In genomic region chr12:109752117-109753053, GRCh38 we compare ENCODE assay signal across 21 cellular contexts. TPM values are rescaled to one million over a fixed set of nuclear protein-coding genes. Genes with fewer than 3 reads are reported as not detected.
DNase-seq lines count a peak whose midpoint lies in the region; ATAC-seq and TF ChIP-seq lines count a peak whose summit lies in the region.
"Had no signal": no experiment of that assay in that cellular context is flagged by ENCODE, and none has a peak within 500 bp of the region (broad histone marks: within the 10 kb centered on the region; RNA-seq: fewer than 3 reads in every experiment).

No MANE protein-coding gene starts in this region.

- H3K9me3 ChIP-seq in BE2C (peaks cover 6% of the 10 kb centered on the region; the same call in 1 of the 2 replicates), RWPE2 (ENCODE audit: severe bottlenecking) (peaks cover 7% of the 10 kb centered on the region), mucosa of descending colon (peaks cover 8% of the 10 kb centered on the region)

- no peak for TF ChIP-seq CTCF in BE2C (IDR thresholded peaks at IDR 0.05; ENCODE audit: low read depth, low read length)
- no peak for TF ChIP-seq CTCF in RWPE2 (IDR thresholded peaks at IDR 0.05; ENCODE audit: poor library complexity, severe bottlenecking)
- TF ChIP-seq CTCF in mucosa of descending colon (IDR thresholded peaks at IDR 0.05): no peak

- H3K36me3 ChIP-seq in BE2C (peaks cover 92% of the 10 kb centered on the region), RWPE2 (ENCODE audit: low read depth) (no peaks in the 10 kb centered on the region), mucosa of descending colon (ENCODE audit: low read depth) (no peaks in the 10 kb centered on the region)
- H3K36me3 ChIP-seq: suprapubic skin had no signal

- H3K27ac ChIP-seq in RWPE2 (ENCODE audit: poor library complexity, severe bottlenecking): no peak overlapping the region
- H3K27ac ChIP-seq: GM23248, suprapubic skin had no signal

- DNase-seq in BE2C: peak; percentile 87
- peak; percentile 13 for DNase-seq in RWPE2 (ENCODE audit: low spot score)
- peak; percentile 50 for DNase-seq in cardiac septum (ENCODE audit: low spot score)
- peak in 2 of 3 donors; percentile 3 to 21 for DNase-seq in mucosa of descending colon
- DNase-seq in GM19238 (ENCODE audit: insufficient read length, low spot score): no peak
- no peak for DNase-seq in NK-92 treated with Interleukin-12 subunit alpha and Interleukin-12 subunit beta, amount 100 ng/mL, for 24 hours (lab: John Stamatoyannopoulos, UW)
- DNase-seq: activated CD8-positive, alpha-beta T cell treated with anti-CD3 and anti-CD28 coated beads for 36 hours; activated naive CD8-positive, alpha-beta T cell treated with anti-CD3 and anti-CD28 coated beads for 36 hours; activated T-cell treated with anti-CD3 and anti-CD28 coated beads, Interleukin-2, amount 50 U/mL, for 4 hours; cortex of kidney; GM23248; mammary epithelial cell; naive B cell; NCI-H1417 treated with DMSO at 0.1 percent for 48 hours; NCI-H2171 treated with DMSO at 0.1 percent for 48 hours; NCI-H69; occipital lobe; retina had no signal

- intact Hi-C loops in cardiac septum (cut with DNase I): no loop called here
- intact Hi-C loops in mucosa of descending colon (cut with DNase I, micrococcal nuclease): no loop called here

- H3K4me1 ChIP-seq in BE2C: peaks cover 57% of the 10 kb centered on the region
- H3K4me1 ChIP-seq in RWPE2 (ENCODE audit: insufficient read depth, poor library complexity, severe bottlenecking): no peaks in the 10 kb centered on the region
- no peaks in the 10 kb centered on the region for H3K4me1 ChIP-seq in mucosa of descending colon (ENCODE audit: low read depth)
- H3K4me1 ChIP-seq: suprapubic skin had no signal

- no peak for ATAC-seq in RWPE2 (ENCODE audit: low read depth)
- no peak for ATAC-seq in mucosa of descending colon
- no peak for ATAC-seq in GM19463 (IDR thresholded peaks at IDR 0.05; ENCODE audit: unreplicated experiment)
- ATAC-seq: activated CD8-positive, alpha-beta T cell treated with anti-CD3 and anti-CD28 coated beads for 36 hours; activated T-cell treated with anti-CD3 and anti-CD28 coated beads, Interleukin-2, amount 50 U/mL, for 4 hours; T-helper 17 cell had no signal

- H3K27me3 ChIP-seq in BE2C (no peaks in the 10 kb centered on the region), RWPE2 (ENCODE audit: insufficient read depth, poor library complexity, severe bottlenecking) (peaks cover 5% of the 10 kb centered on the region)
- H3K27me3 ChIP-seq: suprapubic skin had no signal

- H3K4me3 ChIP-seq in BE2C (ENCODE audit: low read depth, low read length) (no peak overlapping the region), RWPE2 (ENCODE audit: severe bottlenecking) (no peak overlapping the region), mucosa of descending colon (no peak overlapping the region)
- H3K4me3 ChIP-seq: GM23248, suprapubic skin had no signal

RNA-seq across cellular contexts. Expression of gene FAM222A, which starts 38.8 kb away (rescaled TPM):
- polyA plus RNA-seq in BE2C (2012; ENCODE audit: insufficient read depth, insufficient read length, low read depth): 227 TPM
- 7.8 TPM for total RNA-seq in cardiac septum
- total RNA-seq in mucosa of descending colon: 1 to 10 TPM; 1.7 to 4.4 (median 3.5) TPM
- polyA plus RNA-seq: GM23248 had no signal

Comparison
In these comparisons a context has a peak if more than half of its experiments do, and no peak if none do; other contexts are left out.
1. DNase-seq: peak in BE2C (single experiment), RWPE2 (single experiment), cardiac septum (single experiment) and mucosa of descending colon (2 of 3); none in GM19238 (single experiment) and NK-92 treated with Interleukin-12 subunit alpha and Interleukin-12 subunit beta, amount 100 ng/mL, for 24 hours (single experiment).